In the genomic region with DNA sequence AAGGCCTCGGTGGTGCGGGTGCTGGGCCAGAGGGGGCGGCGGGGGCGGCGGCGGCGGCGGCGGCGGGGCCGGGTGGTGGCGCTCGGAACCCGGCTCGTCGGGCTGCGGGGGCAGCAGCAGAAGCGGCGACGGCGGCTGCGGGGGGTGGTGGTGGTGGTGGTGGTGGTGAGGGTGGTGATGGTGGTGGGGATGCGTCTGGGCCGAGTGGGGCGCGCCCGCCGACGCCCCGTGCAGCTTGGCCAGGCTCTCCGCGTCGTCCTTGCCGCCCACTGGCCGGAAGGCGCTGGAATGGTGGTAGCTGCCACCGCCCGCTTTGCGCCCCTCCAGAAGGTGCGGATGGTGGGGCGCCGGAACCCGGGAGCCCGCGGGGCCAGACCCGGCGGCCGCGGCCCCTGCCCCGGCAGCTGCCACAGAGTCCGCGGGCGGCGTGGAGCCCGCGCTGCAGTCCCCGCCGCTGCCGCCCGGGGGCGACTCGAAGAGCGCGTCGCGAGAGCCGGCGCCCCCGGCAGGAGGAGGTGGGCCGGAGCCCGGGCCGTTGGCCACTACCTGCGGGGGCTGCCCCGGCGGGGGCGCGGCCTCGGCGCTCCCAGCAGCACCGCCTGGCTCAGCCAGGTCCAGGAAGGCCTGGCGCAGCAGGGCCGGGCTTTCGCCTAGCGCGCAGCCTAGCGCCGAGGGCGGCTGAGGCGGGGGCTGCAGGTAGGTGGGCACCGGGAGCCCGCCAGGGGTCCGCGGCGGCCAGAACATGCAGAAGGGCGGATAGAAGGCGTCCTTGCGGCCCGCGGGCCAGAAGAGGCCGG, we compare ENCODE assay signal across 17 cellular contexts. TPM values are rescaled to one million over a fixed set of nuclear protein-coding genes. Genes with fewer than 3 reads are reported as not detected.
DNase-seq lines count a peak whose midpoint lies in the region; ATAC-seq and TF ChIP-seq lines count a peak whose summit lies in the region.
"Had no signal": no experiment of that assay in that cellular context is flagged by ENCODE, and none has a peak within 500 bp of the region (broad histone marks: within the 10 kb centered on the region; RNA-seq: fewer than 3 reads in every experiment).

No MANE protein-coding gene starts in this region.

- H3K9me3 Mint-ChIP-seq in nephron progenitor cell: peaks cover 24% of the 10 kb centered on the region
- H3K9me3 Mint-ChIP-seq: activated CD4-positive, alpha-beta memory T cell treated with anti-CD3 and anti-CD28 coated beads for 36 hours; stimulated activated effector memory CD8-positive, alpha-beta T cell treated with anti-CD3 and anti-CD28 coated beads, Interleukin-12 subunit alpha, Interleukin-12 subunit beta, amount 100 ng/mL, for 72 hours had no signal

- peaks cover 11% of the 10 kb centered on the region for H3K36me3 Mint-ChIP-seq in nephron progenitor cell (ENCODE audit: low read depth)
- H3K36me3 Mint-ChIP-seq: stimulated activated effector memory CD8-positive, alpha-beta T cell treated with anti-CD3 and anti-CD28 coated beads, Interleukin-12 subunit alpha, Interleukin-12 subunit beta, amount 100 ng/mL, for 72 hours had no signal

- POLR2A ChIA-PET in AG04449 (lab: Yijun Ruan, JAX): no interaction called here

- H3K4me3 ChIP-seq in AG04449 (ENCODE audit: low read depth, low read length) (no peak overlapping the region), epithelial cell of proximal tubule (ENCODE audit: low read depth, low read length) (no peak overlapping the region), thyroid gland (replicated peaks in 1 of 3) (no peak overlapping the region), spleen (peak overlapping the region in 3 of 8 donors; percentile 13 to 44 (median 13))

- peak; percentile 39 for TF ChIP-seq CTCF in AG04449 (IDR thresholded peaks at IDR 0.05; ENCODE audit: insufficient read depth, low read length, missing control alignments)
- peak; percentile 35; the same call in 1 of the 3 replicates for TF ChIP-seq CTCF in GM12872 (IDR thresholded peaks at IDR 0.05; ENCODE audit: insufficient read depth, low read depth, low read length)
- TF ChIP-seq CTCF in epithelial cell of proximal tubule (conservative IDR thresholded peaks at IDR 0.05; ENCODE audit: low read depth, low read length): peak; percentile 17
- no peak for TF ChIP-seq CTCF in nephron progenitor cell (IDR thresholded peaks at IDR 0.05)
- TF ChIP-seq CTCF in thyroid gland (IDR thresholded peaks at IDR 0.05): peak in 3 of 6 experiments; percentile 11 to 71 (median 44)
- TF ChIP-seq CTCF in spleen (IDR thresholded peaks at IDR 0.05 in 8 of 11, conservative IDR thresholded peaks at IDR 0.05 in 3 of 11): peak in 4 of 11 experiments; percentile 16 to 39 (median 28)

- intact Hi-C loops in thyroid gland (cut with DNase I) (no loop called here), spleen (cut with DNase I; ENCODE audit: low total_unique reads) (no loop called here)

- H3K4me1 ChIP-seq in thyroid gland (peaks cover 0 to 18% of the 10 kb centered on the region in 2 donors), spleen (peaks cover 0 to 22% (median 10%) of the 10 kb centered on the region in 6 donors)

- TF ChIP-seq POLR2A in thyroid gland (IDR thresholded peaks at IDR 0.05): no peak
- no peak for TF ChIP-seq POLR2A in spleen (IDR thresholded peaks at IDR 0.05)

- peaks cover 91% of the 10 kb centered on the region for H3K27me3 Mint-ChIP-seq in nephron progenitor cell (ENCODE audit: low read depth, poor library complexity)

- H3K27ac Mint-ChIP-seq in nephron progenitor cell: no peak overlapping the region
- H3K27ac Mint-ChIP-seq: activated CD4-positive, alpha-beta memory T cell treated with anti-CD3 and anti-CD28 coated beads for 36 hours; stimulated activated effector memory CD8-positive, alpha-beta T cell treated with anti-CD3 and anti-CD28 coated beads, Interleukin-12 subunit alpha, Interleukin-12 subunit beta, amount 100 ng/mL, for 72 hours had no signal

- CTCF ChIA-PET in AG04449 (lab: Yijun Ruan, JAX): interaction anchor here (0.6 to 4.9 kb wide), 7 partner anchors 13 to 501 kb away, joined by 3 to 40 read pairs (median 4); no protein-coding TSS in a partner anchor

- H3K27ac ChIP-seq in thyroid gland (no peak overlapping the region), spleen (no peak overlapping the region)
- H3K27ac ChIP-seq: C4-2B had no signal

- DNase-seq in AG04449 (ENCODE audit: low read depth, low spot score) (no peak), epithelial cell of proximal tubule (ENCODE audit: low read depth) (no peak), nephron progenitor cell (peak; percentile 74), NOMO-1 (lab: John Stamatoyannopoulos, UW; ENCODE audit: unreplicated experiment in 2 of 2) (no peak), thyroid gland (no peak), spleen (no peak)
- DNase-seq: activated CD4-positive, alpha-beta memory T cell treated with anti-CD3 and anti-CD28 coated beads for 36 hours; NCI-H2081; nucleus accumbens; OCI-M1; stimulated activated CD4-positive, alpha-beta T cell treated with anti-CD3 and anti-CD28 coated beads, Interleukin-1b, Interleukin-23, amount 100 ng/mL, for 48 hours had no signal

- WGBS in thyroid gland, 2 donors: 3 to 4% methylated on average over 18 to 38 of the region's 101 CpGs
- WGBS in spleen, 5 donors: 3 to 12% (median 5%) methylated on average over 36 to 101 of the region's 101 CpGs

- H3K27me3 ChIP-seq in thyroid gland: peaks cover 38% of the 10 kb centered on the region
- H3K27me3 ChIP-seq in spleen (replicated peaks in 1 of 7): peaks cover 16 to 100% (median 96%) of the 10 kb centered on the region in 7 donors

- ATAC-seq in HG02973 (IDR thresholded peaks at IDR 0.05; ENCODE audit: unreplicated experiment): no peak
- ATAC-seq: stimulated activated effector memory CD8-positive, alpha-beta T cell treated with anti-CD3 and anti-CD28 coated beads, Interleukin-12 subunit alpha, Interleukin-12 subunit beta, amount 100 ng/mL, for 72 hours had no signal

- no peaks in the 10 kb centered on the region for H3K9me3 ChIP-seq in thyroid gland
- H3K9me3 ChIP-seq in spleen: peaks cover 0 to 21% (median 0%) of the 10 kb centered on the region in 8 donors

- no peaks in the 10 kb centered on the region for H3K4me1 Mint-ChIP-seq in nephron progenitor cell

- H3K4me3 Mint-ChIP-seq in nephron progenitor cell: no peak overlapping the region
- H3K4me3 Mint-ChIP-seq: activated CD4-positive, alpha-beta memory T cell treated with anti-CD3 and anti-CD28 coated beads for 36 hours; stimulated activated effector memory CD8-positive, alpha-beta T cell treated with anti-CD3 and anti-CD28 coated beads, Interleukin-12 subunit alpha, Interleukin-12 subunit beta, amount 100 ng/mL, for 72 hours had no signal

- H3K36me3 ChIP-seq in thyroid gland (no peaks in the 10 kb centered on the region), spleen (no peaks in the 10 kb centered on the region)

RNA-seq across cellular contexts. Expression of a gene that starts 4.2 kb away (rescaled TPM):
- total RNA-seq in epithelial cell of proximal tubule (not detected in 2 replicates), thyroid gland (not detected), spleen (not detected)
- polyA plus RNA-seq in spleen: not detected
- total RNA-seq: activated CD4-positive, alpha-beta memory T cell treated with anti-CD3 and anti-CD28 coated beads for 36 hours; lower leg skin; T-helper 1 cell treated with Interleukin-12 subunit alpha and Interleukin-12 subunit beta and Interleukin-4 antibody, amounts not matched to agents 30 ng/mL and 1 ng/mL, for 36 hours had no signal
